10 cellular contexts compared by ENCODE assay signal in the genomic region with DNA sequence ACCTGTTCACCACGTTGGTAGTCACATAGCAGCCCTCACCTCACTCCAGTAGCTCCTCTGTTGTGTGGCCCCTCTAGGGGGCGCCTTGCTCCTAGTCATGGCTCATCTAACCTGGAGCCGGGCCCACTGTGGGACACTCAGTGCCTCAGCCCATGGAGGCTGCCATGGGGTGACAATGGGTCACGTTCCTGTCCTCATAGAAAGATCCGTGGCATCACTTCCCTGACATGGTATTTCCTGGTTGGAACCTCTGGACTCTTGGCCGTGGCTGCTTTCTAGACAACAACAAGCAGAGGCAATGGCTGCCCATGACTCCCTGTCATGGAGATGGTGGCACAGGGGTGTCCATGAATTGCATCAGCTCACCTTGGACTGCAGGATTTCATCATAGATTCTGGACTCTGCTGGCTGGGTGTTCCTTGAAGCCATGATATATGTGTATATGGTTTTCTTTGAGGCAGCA. TPM values are rescaled to one million over a fixed set of nuclear protein-coding genes. Genes with fewer than 3 reads are reported as not detected.
DNase-seq lines count a peak whose midpoint lies in the region; ATAC-seq and TF ChIP-seq lines count a peak whose summit lies in the region.
"Had no signal": no experiment of that assay in that cellular context is flagged by ENCODE, and none has a peak within 500 bp of the region (broad histone marks: within the 10 kb centered on the region; RNA-seq: fewer than 3 reads in every experiment).

No MANE protein-coding gene starts in this region.

- no peaks in the 10 kb centered on the region for H3K9me3 Mint-ChIP-seq in natural killer cell

- intact Hi-C loops in natural killer cell (cut with micrococcal nuclease), result no loop called here

- H3K27me3 Mint-ChIP-seq in natural killer cell (ENCODE audit: low read depth in 2 of 2), result no peaks in the 10 kb centered on the region
- H3K27me3 Mint-ChIP-seq: progenitor cell of endocrine pancreas had no signal

- H3K27ac ChIP-seq in C4-2B, result no peak overlapping the region
- H3K27ac ChIP-seq: SK-N-MC had no signal

- no peak overlapping the region for H3K27ac Mint-ChIP-seq in natural killer cell
- H3K27ac Mint-ChIP-seq: progenitor cell of endocrine pancreas had no signal

- no peaks in the 10 kb centered on the region for H3K36me3 Mint-ChIP-seq in natural killer cell

- DNase-seq in NCI-H1930 (lab: John Stamatoyannopoulos, UW), result peak; percentile 16 to 47
- peak; percentile 67 for DNase-seq in activated T-cell treated with anti-CD3 and anti-CD28 coated beads, Interleukin-2, amount 50 U/mL, for 1 hour
- DNase-seq in natural killer cell, result no peak
- DNase-seq in HuH-7 (ENCODE audit: low spot score), result no peak
- no peak for DNase-seq in islet precursor cell
- no peak for DNase-seq in NCI-H2081 treated with DMSO at 0.1 percent for 48 hours (lab: John Stamatoyannopoulos, UW)

- ATAC-seq in natural killer cell, result peak in 2 of 3 donors; percentile 48 to 58
- ATAC-seq in GM18870 (IDR thresholded peaks at IDR 0.05; ENCODE audit: unreplicated experiment), result no peak

- H3K4me1 Mint-ChIP-seq in natural killer cell, result peaks cover 0 to 14% of the 10 kb centered on the region in 2 donors

- peak; percentile 9; the same call in 1 of the 2 replicates for TF ChIP-seq CTCF in C4-2B (conservative IDR thresholded peaks at IDR 0.05)
- TF ChIP-seq CTCF in natural killer cell (IDR thresholded peaks at IDR 0.05), result no peak

- H3K4me3 Mint-ChIP-seq in natural killer cell, result no peak overlapping the region

RNA-seq across cellular contexts. Expression of gene SLAMF6, which starts 27.5 kb away (rescaled TPM):
- total RNA-seq in natural killer cell, result 10 to 100 TPM; 66.7 to 88.2 (median 68.1) TPM
- total RNA-seq: progenitor cell of endocrine pancreas had no signal

RNA-seq across cellular contexts. Expression of gene CD84, which starts 28.7 kb away (rescaled TPM):
- total RNA-seq in natural killer cell, result 10 to 100 TPM; 11.1 to 56.7 (median 12.9) TPM
- total RNA-seq: progenitor cell of endocrine pancreas had no signal

Comparison
In these comparisons a context has a peak if more than half of its experiments do, and no peak if none do; other contexts are left out.
1. DNase-seq: peak in NCI-H1930 (2 of 2) and activated T-cell treated with anti-CD3 and anti-CD28 coated beads, Interleukin-2, amount 50 U/mL, for 1 hour (single experiment); none in natural killer cell (single experiment), HuH-7 (single experiment), islet precursor cell (single experiment) and NCI-H2081 treated with DMSO at 0.1 percent for 48 hours (single experiment).